8 cellular contexts compared by ENCODE assay signal in genomic region chr10:30455816-30456215, GRCh38. TPM values are rescaled to one million over a fixed set of nuclear protein-coding genes. Genes with fewer than 3 reads are reported as not detected.
A peak's percentile ranks its signal among the peaks of the same experiment; 100 is the strongest.
DNase-seq lines count a peak whose midpoint lies in the region; ATAC-seq and TF ChIP-seq lines count a peak whose summit lies in the region.

No MANE protein-coding gene starts in this region.

- H3K9me3 Mint-ChIP-seq in activated T-helper 1 cell treated with anti-CD3 and anti-CD28 coated beads, Interleukin-12 subunit alpha, Interleukin-12 subunit beta, Interleukin-2, Interleukin-4 antibody, amounts not matched to agents 30 ng/mL and 10 ng/mL and 1 ng/mL, durations not matched to agents 14 hours and 24 hours and 36 hours: no peaks in the 10 kb centered on the region

- no peaks in the 10 kb centered on the region for H3K27me3 Mint-ChIP-seq in activated T-helper 1 cell treated with anti-CD3 and anti-CD28 coated beads, Interleukin-12 subunit alpha, Interleukin-12 subunit beta, Interleukin-2, Interleukin-4 antibody, amounts not matched to agents 30 ng/mL and 10 ng/mL and 1 ng/mL, durations not matched to agents 14 hours and 24 hours and 36 hours (ENCODE audit: insufficient read depth)

- ATAC-seq in GM18502 (IDR thresholded peaks at IDR 0.05; ENCODE audit: poor library complexity, unreplicated experiment) (peak; percentile 63), HG03039 (IDR thresholded peaks at IDR 0.05; ENCODE audit: unreplicated experiment) (no peak)

- H3K9me3 ChIP-seq in GM23248 (ENCODE audit: low read depth): no peaks in the 10 kb centered on the region
- no peaks in the 10 kb centered on the region for H3K9me3 ChIP-seq in neutrophil

- H3K27me3 ChIP-seq in GM23248 (replicated peaks; ENCODE audit: insufficient read depth): no peaks in the 10 kb centered on the region
- H3K27me3 ChIP-seq in neutrophil: no peaks in the 10 kb centered on the region
- H3K27me3 ChIP-seq in H7 (ENCODE audit: control insufficient read depth, insufficient read depth, low read length): no peaks in the 10 kb centered on the region

- H3K27ac Mint-ChIP-seq in activated T-helper 1 cell treated with anti-CD3 and anti-CD28 coated beads, Interleukin-12 subunit alpha, Interleukin-12 subunit beta, Interleukin-2, Interleukin-4 antibody, amounts not matched to agents 30 ng/mL and 10 ng/mL and 1 ng/mL, durations not matched to agents 14 hours and 24 hours and 36 hours: peak overlapping the region; percentile 51

- no peaks in the 10 kb centered on the region for H3K79me2 ChIP-seq in GM23248 (ENCODE audit: insufficient read depth)

- peak overlapping the region; percentile 75 for H3K27ac ChIP-seq in GM23248
- peak overlapping the region; percentile 87 for H3K27ac ChIP-seq in neutrophil

- H3K4me1 Mint-ChIP-seq in activated T-helper 1 cell treated with anti-CD3 and anti-CD28 coated beads, Interleukin-12 subunit alpha, Interleukin-12 subunit beta, Interleukin-2, Interleukin-4 antibody, amounts not matched to agents 30 ng/mL and 10 ng/mL and 1 ng/mL, durations not matched to agents 14 hours and 24 hours and 36 hours (ENCODE audit: low read depth): peaks cover 47% of the 10 kb centered on the region

- TF ChIP-seq CTCF in neutrophil (IDR thresholded peaks at IDR 0.05): no peak

- in situ Hi-C loops in GM23248 (cut with MboI): no loop called here

- peak overlapping the region; percentile 70 for H3K4me2 ChIP-seq in GM23248 (ENCODE audit: unreplicated experiment)

- H3K4me1 ChIP-seq in GM23248 (ENCODE audit: insufficient read depth) (peaks cover 22% of the 10 kb centered on the region), neutrophil (ENCODE audit: control insufficient read depth in 1 of 2, insufficient read depth in 1 of 2, low read depth in 1 of 2, low read length in 1 of 2) (peaks cover 74 to 75% of the 10 kb centered on the region in 2 experiments)

- H2AFZ ChIP-seq in GM23248: no peak overlapping the region

- 75 to 84% methylated on average over 4 of the region's 4 CpGs for WGBS in GM23248 (ENCODE audit: low coverage in 1 of 2, low lambda C conversion rate in 2 of 2, missing lambda C conversion rate in 2 of 2), 2 experiments

- peak overlapping the region; percentile 37 for H3K4me3 Mint-ChIP-seq in activated T-helper 1 cell treated with anti-CD3 and anti-CD28 coated beads, Interleukin-12 subunit alpha, Interleukin-12 subunit beta, Interleukin-2, Interleukin-4 antibody, amounts not matched to agents 30 ng/mL and 10 ng/mL and 1 ng/mL, durations not matched to agents 14 hours and 24 hours and 36 hours

- H3K36me3 Mint-ChIP-seq in activated T-helper 1 cell treated with anti-CD3 and anti-CD28 coated beads, Interleukin-12 subunit alpha, Interleukin-12 subunit beta, Interleukin-2, Interleukin-4 antibody, amounts not matched to agents 30 ng/mL and 10 ng/mL and 1 ng/mL, durations not matched to agents 14 hours and 24 hours and 36 hours (ENCODE audit: low read depth): peaks cover 43% of the 10 kb centered on the region

- H3K36me3 ChIP-seq in GM23248 (ENCODE audit: low read depth) (peaks cover 10% of the 10 kb centered on the region), neutrophil (peaks cover 56% of the 10 kb centered on the region), H7 (replicated peaks; ENCODE audit: control insufficient read depth, insufficient read depth, low read length) (no peaks in the 10 kb centered on the region)

- no peak overlapping the region for H3K4me3 ChIP-seq in GM23248
- peak overlapping the region; percentile 18 to 45 for H3K4me3 ChIP-seq in neutrophil (ENCODE audit: low read depth in 1 of 2, low read length in 1 of 2)
- H3K4me3 ChIP-seq in H7 (ENCODE audit: insufficient read depth, low read depth, low read length): no peak overlapping the region

- peaks cover 26% of the 10 kb centered on the region for H3F3A ChIP-seq in GM23248 (ENCODE audit: insufficient read depth)

- H3K9ac ChIP-seq in GM23248: peak overlapping the region; percentile 49

- intact Hi-C loops in activated T-helper 1 cell treated with anti-CD3 and anti-CD28 coated beads, Interleukin-12 subunit alpha, Interleukin-12 subunit beta, Interleukin-2, Interleukin-4 antibody, amounts not matched to agents 30 ng/mL and 10 ng/mL and 1 ng/mL, durations not matched to agents 14 hours and 24 hours and 36 hours (cut with micrococcal nuclease): loop anchor here (2.0 to 5.0 kb wide), 2 partner anchors 19 to 36 kb away; no protein-coding TSS in a partner anchor

- no peaks in the 10 kb centered on the region for H4K20me1 ChIP-seq in GM23248 (ENCODE audit: insufficient read depth)

- no peaks in the 10 kb centered on the region for H3K9me2 ChIP-seq in GM23248 (ENCODE audit: insufficient read depth)

- DNase-seq in GM23248: no peak
- peak; percentile 7 for DNase-seq in activated T-helper 1 cell treated with anti-CD3 and anti-CD28 coated beads, Interleukin-12 subunit alpha, Interleukin-12 subunit beta, Interleukin-2, Interleukin-4 antibody, amounts not matched to agents 30 ng/mL and 10 ng/mL and 1 ng/mL, durations not matched to agents 14 hours and 24 hours and 36 hours (ENCODE audit: low spot score)
- DNase-seq in HPDE6-E6E7 (ENCODE audit: extremely low spot score): no peak
- no peak for DNase-seq in NCI-H524 (lab: John Stamatoyannopoulos, UW)
- DNase-seq in H7: no peak

RNA-seq across cellular contexts. Expression of gene MAP3K8, which starts 21.8 kb away (rescaled TPM):
- 3.7 and 8.5 TPM in 2 replicates for total RNA-seq in GM23248 (2014; rRNA removed; shearing (Covaris generic))
- polyA plus RNA-seq in GM23248 (2016; fragmentation: Nextera tagmentation; extraction: Ambion mirVana): 4.8 and 4.9 TPM in 2 replicates
- 34.7 and 37.5 TPM in 2 replicates for total RNA-seq in activated T-helper 1 cell treated with anti-CD3 and anti-CD28 coated beads, Interleukin-12 subunit alpha, Interleukin-12 subunit beta, Interleukin-2, Interleukin-4 antibody, amounts not matched to agents 30 ng/mL and 10 ng/mL and 1 ng/mL, durations not matched to agents 14 hours and 24 hours and 36 hours
- 10.5 and 12.9 TPM in 2 replicates for total RNA-seq in H7 (2014; rRNA removed; shearing (Covaris generic))

Comparison
In these comparisons a context has a peak if more than half of its experiments do, and no peak if none do; other contexts are left out.
1. H3K4me3 ChIP-seq: peak in neutrophil (2 of 2); none in GM23248 (single experiment) and H7 (single experiment).